ENCODE assay signal across 2 cellular contexts in the genomic region with DNA sequence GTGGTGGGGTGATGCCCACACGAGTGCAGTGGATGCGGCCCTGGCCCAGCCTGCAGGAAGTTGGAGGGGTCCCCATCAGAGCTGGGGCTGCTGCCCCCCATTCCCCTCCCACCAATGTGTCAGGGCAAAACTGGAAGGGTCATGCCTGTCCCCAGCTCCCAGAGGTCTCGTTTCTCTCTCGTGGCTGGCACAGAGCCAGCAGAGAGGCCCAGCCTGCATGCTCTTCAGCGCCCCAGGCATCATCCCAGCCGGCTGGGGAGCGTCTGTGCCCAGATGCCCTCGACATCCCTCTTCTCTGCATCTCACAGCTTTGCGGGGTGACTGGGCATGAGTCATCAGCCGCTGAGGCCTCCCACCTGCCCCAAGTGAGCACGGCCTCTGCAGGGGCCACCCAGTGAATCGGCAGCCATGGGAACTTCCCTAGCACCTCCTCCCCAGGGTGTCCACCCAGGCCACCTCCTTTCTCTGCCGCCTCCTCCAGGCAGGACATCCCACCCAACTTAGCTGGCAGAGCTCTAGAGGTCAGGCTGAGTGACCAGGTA.
TF ChIP-seq lines count a peak whose summit lies in the region.

No MANE protein-coding gene starts in this region.

TF ChIP-seq in HepG2, 621 proteins besides CTCF, POLR2A, EP300 and RAD21 (continues in another document):
- no peak for TF ChIP-seq MTA3 (CRISPR knock-in tag; IDR thresholded peaks at IDR 0.05)
- TF ChIP-seq ZNF362 (CRISPR knock-in tag; IDR thresholded peaks at IDR 0.05; ENCODE audit: borderline replicate concordance) = no peak
- peak; percentile 9; the same call in 1 of the 2 replicates for TF ChIP-seq TBX3 (IDR thresholded peaks at IDR 0.05; ENCODE audit: borderline replicate concordance)
- TF ChIP-seq AGO2 (optimal IDR thresholded peaks at IDR 0.05; ENCODE audit: low read depth, low read length) = no peak
- TF ChIP-seq FOXM1 (CRISPR knock-in tag; IDR thresholded peaks at IDR 0.05) = no peak
- peak; percentile 43 for TF ChIP-seq XRCC5 (optimal IDR thresholded peaks at IDR 0.05; ENCODE audit: low read length)
- TF ChIP-seq, protein P1, sequence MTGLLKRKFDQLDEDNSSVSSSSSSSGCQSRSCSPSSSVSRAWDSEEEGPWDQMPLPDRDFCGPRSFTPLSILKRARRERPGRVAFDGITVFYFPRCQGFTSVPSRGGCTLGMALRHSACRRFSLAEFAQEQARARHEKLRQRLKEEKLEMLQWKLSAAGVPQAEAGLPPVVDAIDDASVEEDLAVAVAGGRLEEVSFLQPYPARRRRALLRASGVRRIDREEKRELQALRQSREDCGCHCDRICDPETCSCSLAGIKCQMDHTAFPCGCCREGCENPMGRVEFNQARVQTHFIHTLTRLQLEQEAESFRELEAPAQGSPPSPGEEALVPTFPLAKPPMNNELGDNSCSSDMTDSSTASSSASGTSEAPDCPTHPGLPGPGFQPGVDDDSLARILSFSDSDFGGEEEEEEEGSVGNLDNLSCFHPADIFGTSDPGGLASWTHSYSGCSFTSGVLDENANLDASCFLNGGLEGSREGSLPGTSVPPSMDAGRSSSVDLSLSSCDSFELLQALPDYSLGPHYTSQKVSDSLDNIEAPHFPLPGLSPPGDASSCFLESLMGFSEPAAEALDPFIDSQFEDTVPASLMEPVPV (CRISPR knock-in tag; IDR thresholded peaks at IDR 0.05) = no peak
- TF ChIP-seq, protein P2, sequence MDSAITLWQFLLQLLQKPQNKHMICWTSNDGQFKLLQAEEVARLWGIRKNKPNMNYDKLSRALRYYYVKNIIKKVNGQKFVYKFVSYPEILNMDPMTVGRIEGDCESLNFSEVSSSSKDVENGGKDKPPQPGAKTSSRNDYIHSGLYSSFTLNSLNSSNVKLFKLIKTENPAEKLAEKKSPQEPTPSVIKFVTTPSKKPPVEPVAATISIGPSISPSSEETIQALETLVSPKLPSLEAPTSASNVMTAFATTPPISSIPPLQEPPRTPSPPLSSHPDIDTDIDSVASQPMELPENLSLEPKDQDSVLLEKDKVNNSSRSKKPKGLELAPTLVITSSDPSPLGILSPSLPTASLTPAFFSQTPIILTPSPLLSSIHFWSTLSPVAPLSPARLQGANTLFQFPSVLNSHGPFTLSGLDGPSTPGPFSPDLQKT (CRISPR knock-in tag; IDR thresholded peaks at IDR 0.05; ENCODE audit: borderline replicate concordance) = no peak
- 0 out of 2 replicates have a peak, but pooled peaks have one; percentile 10 for TF ChIP-seq ZMYM3 (CRISPR knock-in tag; IDR thresholded peaks at IDR 0.05)
- TF ChIP-seq RXRA (CRISPR knock-in tag; IDR thresholded peaks at IDR 0.05) = no peak; the same call in 1 of the 2 replicates
- TF ChIP-seq, protein P3, sequence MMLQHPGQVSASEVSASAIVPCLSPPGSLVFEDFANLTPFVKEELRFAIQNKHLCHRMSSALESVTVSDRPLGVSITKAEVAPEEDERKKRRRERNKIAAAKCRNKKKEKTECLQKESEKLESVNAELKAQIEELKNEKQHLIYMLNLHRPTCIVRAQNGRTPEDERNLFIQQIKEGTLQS (CRISPR knock-in tag; IDR thresholded peaks at IDR 0.05) = peak; percentile 39; the same call in 1 of the 2 replicates
- TF ChIP-seq, protein P4, sequence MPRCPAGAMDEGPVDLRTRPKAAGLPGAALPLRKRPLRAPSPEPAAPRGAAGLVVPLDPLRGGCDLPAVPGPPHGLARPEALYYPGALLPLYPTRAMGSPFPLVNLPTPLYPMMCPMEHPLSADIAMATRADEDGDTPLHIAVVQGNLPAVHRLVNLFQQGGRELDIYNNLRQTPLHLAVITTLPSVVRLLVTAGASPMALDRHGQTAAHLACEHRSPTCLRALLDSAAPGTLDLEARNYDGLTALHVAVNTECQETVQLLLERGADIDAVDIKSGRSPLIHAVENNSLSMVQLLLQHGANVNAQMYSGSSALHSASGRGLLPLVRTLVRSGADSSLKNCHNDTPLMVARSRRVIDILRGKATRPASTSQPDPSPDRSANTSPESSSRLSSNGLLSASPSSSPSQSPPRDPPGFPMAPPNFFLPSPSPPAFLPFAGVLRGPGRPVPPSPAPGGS (CRISPR knock-in tag; IDR thresholded peaks at IDR 0.05) = no peak
- 0 out of 2 replicates have a peak, but pooled peaks have one; percentile 37 for TF ChIP-seq ZNF460 (CRISPR knock-in tag; IDR thresholded peaks at IDR 0.05; ENCODE audit: borderline replicate concordance)
- TF ChIP-seq SP2 (CRISPR knock-in tag; IDR thresholded peaks at IDR 0.05) = no peak
- no peak for TF ChIP-seq RNF219 (CRISPR knock-in tag; IDR thresholded peaks at IDR 0.05)
- TF ChIP-seq, protein P5, sequence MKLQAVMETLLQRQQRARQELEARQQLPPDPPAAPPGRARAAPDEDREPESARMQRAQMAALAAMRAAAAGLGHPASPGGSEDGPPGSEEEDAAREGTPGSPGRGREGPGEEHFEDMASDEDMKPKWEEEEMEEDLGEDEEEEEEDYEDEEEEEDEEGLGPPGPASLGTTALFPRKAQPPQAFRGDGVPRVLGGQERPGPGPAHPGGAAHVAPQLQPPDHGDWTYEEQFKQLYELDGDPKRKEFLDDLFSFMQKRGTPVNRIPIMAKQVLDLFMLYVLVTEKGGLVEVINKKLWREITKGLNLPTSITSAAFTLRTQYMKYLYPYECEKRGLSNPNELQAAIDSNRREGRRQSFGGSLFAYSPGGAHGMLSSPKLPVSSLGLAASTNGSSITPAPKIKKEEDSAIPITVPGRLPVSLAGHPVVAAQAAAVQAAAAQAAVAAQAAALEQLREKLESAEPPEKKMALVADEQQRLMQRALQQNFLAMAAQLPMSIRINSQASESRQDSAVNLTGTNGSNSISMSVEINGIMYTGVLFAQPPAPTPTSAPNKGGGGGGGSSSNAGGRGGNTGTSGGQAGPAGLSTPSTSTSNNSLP (IDR thresholded peaks at IDR 0.05; ENCODE audit: low read depth, low read length) = no peak
- TF ChIP-seq ZNF136 (CRISPR knock-in tag; IDR thresholded peaks at IDR 0.05; ENCODE audit: low read depth) = no peak

TF ChIP-seq in SK-N-SH, 30 proteins besides CTCF, POLR2A, EP300 and RAD21:
- no peak for TF ChIP-seq GABPA (IDR thresholded peaks at IDR 0.05; ENCODE audit: low read depth)
- TF ChIP-seq, protein P6, sequence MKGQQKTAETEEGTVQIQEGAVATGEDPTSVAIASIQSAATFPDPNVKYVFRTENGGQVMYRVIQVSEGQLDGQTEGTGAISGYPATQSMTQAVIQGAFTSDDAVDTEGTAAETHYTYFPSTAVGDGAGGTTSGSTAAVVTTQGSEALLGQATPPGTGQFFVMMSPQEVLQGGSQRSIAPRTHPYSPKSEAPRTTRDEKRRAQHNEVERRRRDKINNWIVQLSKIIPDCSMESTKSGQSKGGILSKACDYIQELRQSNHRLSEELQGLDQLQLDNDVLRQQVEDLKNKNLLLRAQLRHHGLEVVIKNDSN (IDR thresholded peaks at IDR 0.05; ENCODE audit: borderline replicate concordance, low read depth) = no peak
- TF ChIP-seq MXI1 (IDR thresholded peaks at IDR 0.05; ENCODE audit: low read depth, low read length) = peak; percentile 88
- peak; percentile 80 for TF ChIP-seq CHD2 (IDR thresholded peaks at IDR 0.05; ENCODE audit: low read length, partially characterized antibody)
- TF ChIP-seq TCF12 (IDR thresholded peaks at IDR 0.05) = peak; percentile 89
- peak; percentile 50; the same call in 1 of the 2 replicates for TF ChIP-seq POLR2AphosphoS5 (IDR thresholded peaks at IDR 0.05; ENCODE audit: low read depth, low read length)
- TF ChIP-seq, protein P7, sequence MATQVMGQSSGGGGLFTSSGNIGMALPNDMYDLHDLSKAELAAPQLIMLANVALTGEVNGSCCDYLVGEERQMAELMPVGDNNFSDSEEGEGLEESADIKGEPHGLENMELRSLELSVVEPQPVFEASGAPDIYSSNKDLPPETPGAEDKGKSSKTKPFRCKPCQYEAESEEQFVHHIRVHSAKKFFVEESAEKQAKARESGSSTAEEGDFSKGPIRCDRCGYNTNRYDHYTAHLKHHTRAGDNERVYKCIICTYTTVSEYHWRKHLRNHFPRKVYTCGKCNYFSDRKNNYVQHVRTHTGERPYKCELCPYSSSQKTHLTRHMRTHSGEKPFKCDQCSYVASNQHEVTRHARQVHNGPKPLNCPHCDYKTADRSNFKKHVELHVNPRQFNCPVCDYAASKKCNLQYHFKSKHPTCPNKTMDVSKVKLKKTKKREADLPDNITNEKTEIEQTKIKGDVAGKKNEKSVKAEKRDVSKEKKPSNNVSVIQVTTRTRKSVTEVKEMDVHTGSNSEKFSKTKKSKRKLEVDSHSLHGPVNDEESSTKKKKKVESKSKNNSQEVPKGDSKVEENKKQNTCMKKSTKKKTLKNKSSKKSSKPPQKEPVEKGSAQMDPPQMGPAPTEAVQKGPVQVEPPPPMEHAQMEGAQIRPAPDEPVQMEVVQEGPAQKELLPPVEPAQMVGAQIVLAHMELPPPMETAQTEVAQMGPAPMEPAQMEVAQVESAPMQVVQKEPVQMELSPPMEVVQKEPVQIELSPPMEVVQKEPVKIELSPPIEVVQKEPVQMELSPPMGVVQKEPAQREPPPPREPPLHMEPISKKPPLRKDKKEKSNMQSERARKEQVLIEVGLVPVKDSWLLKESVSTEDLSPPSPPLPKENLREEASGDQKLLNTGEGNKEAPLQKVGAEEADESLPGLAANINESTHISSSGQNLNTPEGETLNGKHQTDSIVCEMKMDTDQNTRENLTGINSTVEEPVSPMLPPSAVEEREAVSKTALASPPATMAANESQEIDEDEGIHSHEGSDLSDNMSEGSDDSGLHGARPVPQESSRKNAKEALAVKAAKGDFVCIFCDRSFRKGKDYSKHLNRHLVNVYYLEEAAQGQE (IDR thresholded peaks at IDR 0.05; ENCODE audit: low read depth, low read length) = no peak
- no peak for TF ChIP-seq USF2 (IDR thresholded peaks at IDR 0.05; ENCODE audit: borderline replicate concordance, low read depth, low read length)
- peak; percentile 85 for TF ChIP-seq MAX (IDR thresholded peaks at IDR 0.05; ENCODE audit: low read depth)
- TF ChIP-seq TAF1 (IDR thresholded peaks at IDR 0.05; ENCODE audit: borderline replicate concordance, low read depth, low read length) = no peak
- no peak; the same call in 1 of the 2 replicates for TF ChIP-seq SMC3 (IDR thresholded peaks at IDR 0.05; ENCODE audit: low read depth, low read length)
- TF ChIP-seq RCOR1 (IDR thresholded peaks at IDR 0.05; ENCODE audit: low read length) = peak; percentile 68; the same call in 1 of the 2 replicates
- TF ChIP-seq TEAD4 (IDR thresholded peaks at IDR 0.05; ENCODE audit: borderline replicate concordance, insufficient read depth) = no peak
- peak; percentile 94; the same call in 1 of the 2 replicates for TF ChIP-seq FOSL2 (IDR thresholded peaks at IDR 0.05; ENCODE audit: borderline replicate concordance, low read depth)
- TF ChIP-seq EZH2phosphoT487 (IDR thresholded peaks at IDR 0.05; ENCODE audit: borderline replicate concordance, low read depth) = no peak
- no peak for TF ChIP-seq ELF1 (IDR thresholded peaks at IDR 0.05)
- TF ChIP-seq RXRA (IDR thresholded peaks at IDR 0.05; ENCODE audit: borderline replicate concordance, low read depth) = no peak; the same call in 1 of the 2 replicates
- no peak for TF ChIP-seq FOXM1 (IDR thresholded peaks at IDR 0.05; ENCODE audit: low read depth)
- TF ChIP-seq GATA2 (CRISPR knock-in tag; IDR thresholded peaks at IDR 0.05) = 0 out of 2 replicates have a peak, but pooled peaks have one; percentile 27
- TF ChIP-seq SIN3A (IDR thresholded peaks at IDR 0.05; ENCODE audit: borderline replicate concordance, low read depth, low read length) = peak; percentile 58; the same call in 1 of the 2 replicates
- no peak for TF ChIP-seq NRF1 (IDR thresholded peaks at IDR 0.05; ENCODE audit: low read depth, low read length)
- TF ChIP-seq MEF2A (IDR thresholded peaks at IDR 0.05; ENCODE audit: borderline replicate concordance, low read depth) = no peak
- peak; percentile 99 for TF ChIP-seq NFIC (IDR thresholded peaks at IDR 0.05; ENCODE audit: borderline replicate concordance)
- peak; percentile 69; the same call in 1 of the 2 replicates for TF ChIP-seq PBX3 (IDR thresholded peaks at IDR 0.05)
- TF ChIP-seq ZBTB33 (IDR thresholded peaks at IDR 0.05; ENCODE audit: borderline replicate concordance, low read depth) = no peak
- no peak for TF ChIP-seq FOXJ3 (CRISPR knock-in tag; IDR thresholded peaks at IDR 0.05)
- no peak for TF ChIP-seq RFX5 (IDR thresholded peaks at IDR 0.05; ENCODE audit: low read length)
- TF ChIP-seq, protein P8, sequence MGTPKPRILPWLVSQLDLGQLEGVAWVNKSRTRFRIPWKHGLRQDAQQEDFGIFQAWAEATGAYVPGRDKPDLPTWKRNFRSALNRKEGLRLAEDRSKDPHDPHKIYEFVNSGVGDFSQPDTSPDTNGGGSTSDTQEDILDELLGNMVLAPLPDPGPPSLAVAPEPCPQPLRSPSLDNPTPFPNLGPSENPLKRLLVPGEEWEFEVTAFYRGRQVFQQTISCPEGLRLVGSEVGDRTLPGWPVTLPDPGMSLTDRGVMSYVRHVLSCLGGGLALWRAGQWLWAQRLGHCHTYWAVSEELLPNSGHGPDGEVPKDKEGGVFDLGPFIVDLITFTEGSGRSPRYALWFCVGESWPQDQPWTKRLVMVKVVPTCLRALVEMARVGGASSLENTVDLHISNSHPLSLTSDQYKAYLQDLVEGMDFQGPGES (IDR thresholded peaks at IDR 0.05; ENCODE audit: low read depth, low read length) = no peak
- TF ChIP-seq YY1 (IDR thresholded peaks at IDR 0.05; ENCODE audit: low read depth) = no peak
- no peak; the same call in 1 of the 2 replicates for TF ChIP-seq JUND (IDR thresholded peaks at IDR 0.05)
